Comparison of ENCODE assay signal across 8 cellular contexts in the genomic region with DNA sequence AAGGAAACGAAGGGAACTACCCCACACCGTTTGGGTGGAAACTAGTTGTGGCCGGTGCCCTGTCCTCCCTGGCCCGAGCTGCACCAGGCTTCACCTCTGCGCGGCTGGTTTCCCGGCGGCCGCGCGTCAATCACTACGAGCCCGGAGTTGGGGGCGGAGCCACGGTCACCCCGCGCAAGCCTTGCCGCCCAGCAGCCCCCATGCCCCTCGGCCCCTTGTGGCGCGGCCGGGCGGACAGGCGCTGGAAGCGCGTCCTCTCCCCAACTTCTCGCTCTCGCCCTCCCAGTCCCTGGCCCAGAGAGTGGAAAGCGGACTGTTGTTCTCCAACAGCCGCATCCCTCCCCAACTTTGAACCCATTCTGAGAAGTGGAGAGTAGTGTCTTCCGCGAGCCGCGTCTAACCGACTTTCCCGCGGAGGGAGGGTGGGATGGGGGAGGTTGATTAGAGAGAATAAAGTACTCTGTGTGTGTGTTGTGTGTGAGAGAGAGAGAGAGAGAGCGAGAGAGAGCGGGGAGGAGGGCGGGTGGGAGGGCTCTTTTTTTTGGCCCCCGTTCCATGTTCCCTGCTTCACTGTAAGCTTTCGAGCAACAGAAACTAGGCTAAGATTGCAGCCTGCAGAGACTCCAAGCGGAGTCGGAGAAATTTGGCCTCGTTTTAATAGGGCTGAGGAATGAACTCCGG. TPM values are rescaled to one million over a fixed set of nuclear protein-coding genes. Genes with fewer than 3 reads are reported as not detected.
DNase-seq lines count a peak whose midpoint lies in the region; ATAC-seq and TF ChIP-seq lines count a peak whose summit lies in the region.

No MANE protein-coding gene starts in this region.

- DNase-seq in activated CD8-positive, alpha-beta memory T cell treated with anti-CD3 and anti-CD28 coated beads, Interleukin-2, amount 10 ng/mL, durations not matched to agents 7 days and 5 days, result no peak
- DNase-seq in activated CD8-positive, alpha-beta memory T cell treated with anti-CD3 and anti-CD28 coated beads for 24 hours, result no peak
- peak; percentile 21 for DNase-seq in NCI-H2081 treated with DMSO at 0.1 percent for 48 hours (lab: John Stamatoyannopoulos, UW)
- DNase-seq in WTC11 (ENCODE audit: low spot score), result peak; percentile 81
- peak; percentile 90 for DNase-seq in fibroblast of the aortic adventitia (ENCODE audit: low read depth)
- DNase-seq in nephron progenitor cell, result peak; percentile 90
- DNase-seq in middle frontal gyrus (ENCODE audit: extremely low spot score, low spot score), result no peak

- H3K4me1 Mint-ChIP-seq in activated CD8-positive, alpha-beta memory T cell treated with anti-CD3 and anti-CD28 coated beads, Interleukin-2, amount 10 ng/mL, durations not matched to agents 7 days and 5 days, result peaks cover 24% of the 10 kb centered on the region
- H3K4me1 Mint-ChIP-seq in WTC11 (peaks cover 63% of the 10 kb centered on the region), nephron progenitor cell (peaks cover 29% of the 10 kb centered on the region)

- H3K36me3 Mint-ChIP-seq in activated CD8-positive, alpha-beta memory T cell treated with anti-CD3 and anti-CD28 coated beads, Interleukin-2, amount 10 ng/mL, durations not matched to agents 7 days and 5 days, result peaks cover 9% of the 10 kb centered on the region
- no peaks in the 10 kb centered on the region for H3K36me3 Mint-ChIP-seq in WTC11
- peaks cover 19% of the 10 kb centered on the region for H3K36me3 Mint-ChIP-seq in nephron progenitor cell (ENCODE audit: low read depth)

- H3K4me3 ChIP-seq in fibroblast of the aortic adventitia (ENCODE audit: low read depth, low read length), result peak overlapping the region; percentile 94

- ATAC-seq in activated CD8-positive, alpha-beta memory T cell treated with anti-CD3 and anti-CD28 coated beads, Interleukin-2, amount 10 ng/mL, durations not matched to agents 7 days and 5 days, result peak; percentile 32
- peak; percentile 38 for ATAC-seq in HG02588 (IDR thresholded peaks at IDR 0.05; ENCODE audit: unreplicated experiment)
- peak; percentile 49 for ATAC-seq in WTC11

- peaks cover 94% of the 10 kb centered on the region for H3K27me3 Mint-ChIP-seq in activated CD8-positive, alpha-beta memory T cell treated with anti-CD3 and anti-CD28 coated beads, Interleukin-2, amount 10 ng/mL, durations not matched to agents 7 days and 5 days
- H3K27me3 Mint-ChIP-seq in WTC11 (ENCODE audit: low read depth) (peaks cover 86% of the 10 kb centered on the region), nephron progenitor cell (ENCODE audit: low read depth, poor library complexity) (peaks cover 14% of the 10 kb centered on the region)

- peak overlapping the region; percentile 79 for H3K4me3 Mint-ChIP-seq in activated CD8-positive, alpha-beta memory T cell treated with anti-CD3 and anti-CD28 coated beads, Interleukin-2, amount 10 ng/mL, durations not matched to agents 7 days and 5 days
- H3K4me3 Mint-ChIP-seq in WTC11 (peak overlapping the region; percentile 86), nephron progenitor cell (peak overlapping the region; percentile 99)

- POLR2A ChIA-PET in WTC11 (lab: Charles Lee), result interaction anchor here (0.6 kb wide), 1 partner anchor 570 kb away, joined by 8 read pairs; no protein-coding TSS in a partner anchor

- TF ChIP-seq CTCF in WTC11 (IDR thresholded peaks at IDR 0.05), result no peak
- TF ChIP-seq CTCF in fibroblast of the aortic adventitia (IDR thresholded peaks at IDR 0.05; ENCODE audit: insufficient read depth, low read length), result no peak
- TF ChIP-seq CTCF in nephron progenitor cell (IDR thresholded peaks at IDR 0.05), result no peak

- no peak overlapping the region for H3K27ac Mint-ChIP-seq in activated CD8-positive, alpha-beta memory T cell treated with anti-CD3 and anti-CD28 coated beads, Interleukin-2, amount 10 ng/mL, durations not matched to agents 7 days and 5 days
- H3K27ac Mint-ChIP-seq in WTC11, result no peak overlapping the region
- H3K27ac Mint-ChIP-seq in nephron progenitor cell, result peak overlapping the region; percentile 100

- no peaks in the 10 kb centered on the region for H3K9me3 Mint-ChIP-seq in activated CD8-positive, alpha-beta memory T cell treated with anti-CD3 and anti-CD28 coated beads, Interleukin-2, amount 10 ng/mL, durations not matched to agents 7 days and 5 days (ENCODE audit: low read depth)
- H3K9me3 Mint-ChIP-seq in WTC11 (no peaks in the 10 kb centered on the region), nephron progenitor cell (no peaks in the 10 kb centered on the region)

- CTCF ChIA-PET in activated CD8-positive, alpha-beta memory T cell treated with anti-CD3 and anti-CD28 coated beads, Interleukin-2, amount 10 ng/mL, durations not matched to agents 7 days and 5 days (lab: Charles Lee), result no interaction called here
- CTCF ChIA-PET in WTC11 (lab: Charles Lee), result interaction anchor here (0.6 to 3.1 kb wide), 10 partner anchors 10 to 403 kb away, joined by 3 to 14 read pairs (median 3); no protein-coding TSS in a partner anchor

TF ChIP-seq in WTC11, 78 proteins besides CTCF, POLR2A, EP300 and RAD21 (continues in another document):
- no peak for TF ChIP-seq OVOL2 (CRISPR knock-in tag; IDR thresholded peaks at IDR 0.05; ENCODE audit: borderline replicate concordance)
- TF ChIP-seq, protein P1, sequence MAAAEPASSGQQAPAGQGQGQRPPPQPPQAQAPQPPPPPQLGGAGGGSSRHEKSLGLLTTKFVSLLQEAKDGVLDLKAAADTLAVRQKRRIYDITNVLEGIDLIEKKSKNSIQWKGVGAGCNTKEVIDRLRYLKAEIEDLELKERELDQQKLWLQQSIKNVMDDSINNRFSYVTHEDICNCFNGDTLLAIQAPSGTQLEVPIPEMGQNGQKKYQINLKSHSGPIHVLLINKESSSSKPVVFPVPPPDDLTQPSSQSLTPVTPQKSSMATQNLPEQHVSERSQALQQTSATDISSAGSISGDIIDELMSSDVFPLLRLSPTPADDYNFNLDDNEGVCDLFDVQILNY (CRISPR knock-in tag; IDR thresholded peaks at IDR 0.05), result no peak
- no peak for TF ChIP-seq AR (CRISPR knock-in tag; IDR thresholded peaks at IDR 0.05)
- TF ChIP-seq MLX (CRISPR knock-in tag; IDR thresholded peaks at IDR 0.05), result no peak
- TF ChIP-seq, protein P2, sequence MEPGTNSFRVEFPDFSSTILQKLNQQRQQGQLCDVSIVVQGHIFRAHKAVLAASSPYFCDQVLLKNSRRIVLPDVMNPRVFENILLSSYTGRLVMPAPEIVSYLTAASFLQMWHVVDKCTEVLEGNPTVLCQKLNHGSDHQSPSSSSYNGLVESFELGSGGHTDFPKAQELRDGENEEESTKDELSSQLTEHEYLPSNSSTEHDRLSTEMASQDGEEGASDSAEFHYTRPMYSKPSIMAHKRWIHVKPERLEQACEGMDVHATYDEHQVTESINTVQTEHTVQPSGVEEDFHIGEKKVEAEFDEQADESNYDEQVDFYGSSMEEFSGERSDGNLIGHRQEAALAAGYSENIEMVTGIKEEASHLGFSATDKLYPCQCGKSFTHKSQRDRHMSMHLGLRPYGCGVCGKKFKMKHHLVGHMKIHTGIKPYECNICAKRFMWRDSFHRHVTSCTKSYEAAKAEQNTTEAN (CRISPR knock-in tag; IDR thresholded peaks at IDR 0.05), result no peak
- TF ChIP-seq, protein P3, sequence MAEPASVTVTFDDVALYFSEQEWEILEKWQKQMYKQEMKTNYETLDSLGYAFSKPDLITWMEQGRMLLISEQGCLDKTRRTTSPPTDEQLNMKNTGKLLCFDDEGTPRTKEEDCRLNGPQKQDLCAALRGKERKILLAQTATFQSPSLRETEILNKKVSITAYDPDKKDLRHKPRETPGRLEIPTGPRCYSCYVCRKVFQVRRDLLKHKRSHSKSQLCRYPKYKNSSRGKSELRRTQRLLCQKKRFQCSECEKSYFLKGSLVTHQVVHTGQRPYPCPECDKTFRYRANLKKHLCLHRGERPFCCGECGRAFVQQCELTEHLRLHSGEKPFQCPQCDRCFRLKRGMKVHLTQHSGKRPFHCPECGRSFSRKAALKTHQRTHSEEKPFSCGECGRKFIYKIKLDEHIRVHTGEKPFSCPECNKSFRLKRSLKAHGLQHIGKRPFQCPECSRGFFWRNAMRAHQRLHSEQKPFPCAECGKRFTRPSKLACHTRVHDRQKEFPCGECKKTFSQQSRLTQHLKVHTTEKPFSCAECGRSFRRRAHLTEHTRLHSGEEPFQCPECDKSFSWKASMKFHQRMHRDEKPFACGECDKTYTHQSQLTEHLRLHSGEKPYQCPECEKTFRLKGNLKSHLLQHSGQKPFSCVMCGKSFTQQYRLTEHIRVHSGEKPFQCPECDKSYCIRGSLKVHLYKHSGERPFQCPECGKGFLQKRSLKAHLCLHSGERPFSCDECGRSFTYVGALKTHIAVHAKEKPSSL (CRISPR knock-in tag; conservative IDR thresholded peaks at IDR 0.05), result no peak

RNA-seq across cellular contexts. Expression of gene MEIS2, which starts 1.4 kb away (rescaled TPM):
- under 1 TPM in 1 of 2 experiments, not detected in 1; 0.07 TPM for total RNA-seq in activated CD8-positive, alpha-beta memory T cell treated with anti-CD3 and anti-CD28 coated beads, Interleukin-2, amount 10 ng/mL, durations not matched to agents 7 days and 5 days
- 0.30 to 1.2 TPM (median 0.57 TPM) in 3 replicates for total RNA-seq in WTC11 (2021)
- 43.7 and 84.0 TPM in 2 replicates for total RNA-seq in fibroblast of the aortic adventitia (ENCODE audit: low replicate concordance)

Comparison
In these comparisons a context has a peak if more than half of its experiments do, and no peak if none do; other contexts are left out.
1. DNase-seq: peak in NCI-H2081 treated with DMSO at 0.1 percent for 48 hours (single experiment), WTC11 (single experiment), fibroblast of the aortic adventitia (single experiment) and nephron progenitor cell (single experiment); none in activated CD8-positive, alpha-beta memory T cell treated with anti-CD3 and anti-CD28 coated beads, Interleukin-2, amount 10 ng/mL, durations not matched to agents 7 days and 5 days (single experiment), activated CD8-positive, alpha-beta memory T cell treated with anti-CD3 and anti-CD28 coated beads for 24 hours (single experiment) and middle frontal gyrus (single experiment).
2. RNA of gene MEIS2, which starts 1.4 kb away (total RNA-seq): 43.7 to 84.0 TPM in fibroblast of the aortic adventitia; 0.30 to 1.2 TPM in WTC11 and 0.07 TPM in activated CD8-positive, alpha-beta memory T cell treated with anti-CD3 and anti-CD28 coated beads, Interleukin-2, amount 10 ng/mL, durations not matched to agents 7 days and 5 days; every median in the first group is over 10 times any median in the second.
3. Peak in every context shown above with its lines, with median percentiles within 50 percentile points of each other: ATAC-seq and H3K4me3 Mint-ChIP-seq.